Comparison of ENCODE assay signal across 6 cellular contexts in the genomic region with DNA sequence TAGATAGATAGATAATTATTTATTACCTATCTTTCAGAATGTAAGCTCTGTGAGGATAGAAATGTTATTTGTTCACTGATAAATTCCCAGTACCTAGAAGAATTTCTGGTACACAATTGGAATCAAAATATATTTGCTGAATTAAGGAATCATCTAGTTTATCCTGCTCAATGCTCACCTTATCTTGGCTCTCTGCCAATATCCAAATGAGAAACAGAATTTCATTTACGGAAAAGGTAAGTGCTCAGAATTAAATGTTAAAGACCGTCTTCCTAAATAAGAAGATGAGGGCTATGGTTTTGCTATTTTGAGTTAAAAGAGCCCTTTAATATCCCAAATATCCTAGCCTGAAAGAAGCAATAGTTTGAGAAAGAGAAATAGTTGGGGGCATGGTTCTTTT.
"Had no signal": no experiment of that assay in that cellular context is flagged by ENCODE, and none has a peak within 500 bp of the region (broad histone marks: within the 10 kb centered on the region; RNA-seq: fewer than 3 reads in every experiment).

No MANE protein-coding gene starts in this region.

- H3K27ac ChIP-seq: HL-60, KMS-11 had no signal

- FAIRE-seq: HTR-8/SVneo had no signal

- H3K4me2 ChIP-seq: KMS-11 had no signal

- DNase-seq: IMR-90, KBM-7, KG1 had no signal

- H3K9ac ChIP-seq: KMS-11 had no signal
